Comparison of ENCODE assay signal across 8 cellular contexts in genomic region chr19:40610396-40611064, GRCh38. TPM values are rescaled to one million over a fixed set of nuclear protein-coding genes. Genes with fewer than 3 reads are reported as not detected.
A peak's percentile ranks its signal among the peaks of the same experiment; 100 is the strongest.
DNase-seq lines count a peak whose midpoint lies in the region; ATAC-seq, FAIRE-seq and TF ChIP-seq lines count a peak whose summit lies in the region.

No MANE protein-coding gene starts in this region.

- TF ChIP-seq POLR2A in HepG2 (IDR thresholded peaks at IDR 0.05; ENCODE audit: insufficient read depth in 1 of 2, low read depth in 2 of 2, low read length in 2 of 2) = no peak
- TF ChIP-seq POLR2A in H54 (IDR thresholded peaks at IDR 0.05; ENCODE audit: low read depth, low read length) = no peak

- peak overlapping the region; percentile 93 to 95 for H3K27ac Mint-ChIP-seq in T-cell
- H3K27ac Mint-ChIP-seq in MCF 10A (ENCODE audit: low read depth, unreplicated experiment) = peak overlapping the region; percentile 39

- peak overlapping the region; percentile 75 for H3K4me2 ChIP-seq in HepG2 (ENCODE audit: low read depth, low read length)

- H3K9me3 Mint-ChIP-seq in T-cell (no peaks in the 10 kb centered on the region), MCF 10A (ENCODE audit: unreplicated experiment) (no peaks in the 10 kb centered on the region)

- H3K27me3 Mint-ChIP-seq in T-cell = no peaks in the 10 kb centered on the region
- H3K27me3 Mint-ChIP-seq in MCF 10A (ENCODE audit: insufficient read depth, unreplicated experiment) = no peaks in the 10 kb centered on the region

- CTCF ChIA-PET in HEK293 (lab: Yijun Ruan, JAX) (interaction anchor here (0.5 to 20.7 kb wide), 6 partner anchors 13 to 1183 kb away, joined by 3 to 470 read pairs (median 4); no protein-coding TSS in a partner anchor), T-cell (lab: Charles Lee) (interaction anchor here in 1 of 2 donors (1.0 to 1.2 kb wide), 2 partner anchors 12 to 24 kb away, joined by 3 read pairs; no protein-coding TSS in a partner anchor), MCF 10A (lab: Yijun Ruan, JAX) (interaction anchor here (0.7 to 1.6 kb wide), 5 partner anchors 24 to 189 kb away, joined by 3 to 7 read pairs (median 3); no protein-coding TSS in a partner anchor), HepG2 (lab: Yijun Ruan, JAX; ENCODE audit: low intra/inter-chr PET ratio, low total read pairs) (no interaction called here)

- no peak overlapping the region for H3K9ac ChIP-seq in HepG2 (ENCODE audit: insufficient read depth, low read depth, low read length)

- peak; percentile 28 to 53 (median 30) for ATAC-seq in T-cell (replicated peaks in 1 of 4)
- ATAC-seq in HepG2 = no peak

- FAIRE-seq in HepG2 (lab: Jason Lieb, UNC) (no peak), H54 (lab: Jason Lieb, UNC) (no peak)

- no peak overlapping the region for H2AFZ ChIP-seq in HepG2 (ENCODE audit: low read length)

- H3K27me3 ChIP-seq in HepG2 (ENCODE audit: control insufficient read depth in 1 of 2, insufficient read depth in 2 of 2, low read length in 2 of 2) = peaks cover 2 to 84% of the 10 kb centered on the region in 2 experiments

- H3K27ac ChIP-seq in HEK293 (ENCODE audit: extremely low read depth, low read depth, low read length) (0 out of 2 replicates have a peak overlapping the region, but pooled peaks have one; percentile 26), HepG2 (ENCODE audit: extremely low read length, insufficient read depth, low read length) (no peak overlapping the region)

- TF ChIP-seq RAD21 in HepG2 (CRISPR knock-in tag; IDR thresholded peaks at IDR 0.05) = no peak

- H3K79me2 ChIP-seq in HepG2 (ENCODE audit: insufficient read depth, low read length) = no peaks in the 10 kb centered on the region

- H3K4me3 Mint-ChIP-seq in T-cell = peak overlapping the region; percentile 75 to 85 (median 84)
- peak overlapping the region; percentile 74 for H3K4me3 Mint-ChIP-seq in MCF 10A (ENCODE audit: unreplicated experiment)

- BruUV-seq in MCF 10A (replicated peaks; lab: Mats Ljungman, UMichigan) (no TSS peak), HepG2 (replicated peaks; lab: Mats Ljungman, UMichigan) (no TSS peak)

- TF ChIP-seq EP300 in HepG2 (IDR thresholded peaks at IDR 0.05; ENCODE audit: low read depth in 2 of 2, low read length in 2 of 2) = no peak
- no peak for TF ChIP-seq EP300 in HepG2 (CRISPR knock-in tag; IDR thresholded peaks at IDR 0.05; ENCODE audit: borderline replicate concordance)

- peak in 33 of 34 experiments; percentile 52 to 79 (median 67) for DNase-seq in T-cell
- DNase-seq in MCF 10A (ENCODE audit: unreplicated experiment) = peak; percentile 61
- no peak for DNase-seq in HepG2 (ENCODE audit: low spot score)
- DNase-seq in stimulated activated naive CD4-positive, alpha-beta T cell (lab: John Stamatoyannopoulos, UW) = peak; percentile 57 to 84 (median 74)
- no peak for DNase-seq in H54 (ENCODE audit: insufficient read length, low spot score)
- no peak for DNase-seq in NCI-H510A (lab: John Stamatoyannopoulos, UW)
- no peak for DNase-seq in NCI-H146 (lab: John Stamatoyannopoulos, UW)

- H3K4me3 ChIP-seq in HEK293 (ENCODE audit: low read depth, low read length) = no peak overlapping the region
- peak overlapping the region in 1 of 3 experiments; percentile 73; a peak in 1 of 6 replicates for H3K4me3 ChIP-seq in HepG2 (replicated peaks in 1 of 3; ENCODE audit: insufficient read depth in 1 of 3, low read depth in 2 of 3, low read length in 3 of 3)

- POLR2A ChIA-PET in HEK293 (lab: Yijun Ruan, JAX) (interaction anchor here (0.6 to 3.8 kb wide), 9 partner anchors 10 to 331 kb away, joined by 3 to 61 read pairs (median 4); partner anchors contain the start of gene LTBP4), T-cell (lab: Charles Lee) (interaction anchor here in 1 of 2 donors (0.5 to 0.7 kb wide), 2 partner anchors 467 to 1100 kb away, joined by 3 to 5 read pairs; no protein-coding TSS in a partner anchor), MCF 10A (lab: Yijun Ruan, JAX) (interaction anchor here (0.6 to 1.8 kb wide), 11 partner anchors 20 to 653 kb away, joined by 3 to 11 read pairs (median 6); partner anchors contain the start of genes ACTMAP, COQ8B, EGLN2 and HNRNPUL1), HepG2 (lab: Yijun Ruan, JAX) (no interaction called here)

- no peaks in the 10 kb centered on the region for H4K20me1 ChIP-seq in HepG2 (ENCODE audit: insufficient read depth, low read length)

- H3K36me3 Mint-ChIP-seq in T-cell (no peaks in the 10 kb centered on the region), MCF 10A (ENCODE audit: insufficient read depth, unreplicated experiment) (peaks cover 17% of the 10 kb centered on the region)

- H3K36me3 ChIP-seq in HEK293 (ENCODE audit: control insufficient read depth in 2 of 2, insufficient read depth in 1 of 2, low read length in 2 of 2) (peaks cover 0 to 5% of the 10 kb centered on the region in 2 experiments; a peak in 2 of 3 replicates), HepG2 (replicated peaks in 1 of 2; ENCODE audit: control insufficient read depth in 1 of 2, insufficient read depth in 2 of 2, low read length in 2 of 2) (no peaks in the 10 kb centered on the region)

- H3K4me1 Mint-ChIP-seq in T-cell (peaks cover 59 to 82% (median 82%) of the 10 kb centered on the region in 3 donors), MCF 10A (ENCODE audit: insufficient read depth, unreplicated experiment) (peaks cover 42% of the 10 kb centered on the region)

- H3K4me1 ChIP-seq in HEK293 (ENCODE audit: control insufficient read depth, insufficient read depth, low read length) (peaks cover 30% of the 10 kb centered on the region), HepG2 (ENCODE audit: insufficient read depth, low read length) (peaks cover 63% of the 10 kb centered on the region)

- H3K9me3 ChIP-seq in HEK293 (ENCODE audit: control insufficient read depth, insufficient read depth, low read depth, low read length) = no peaks in the 10 kb centered on the region
- no peaks in the 10 kb centered on the region for H3K9me3 ChIP-seq in HepG2 (ENCODE audit: low read length)

- intact Hi-C loops in MCF 10A (cut with micrococcal nuclease) = no loop called here
- intact Hi-C loops in HepG2 (cut with micrococcal nuclease; ENCODE audit: unreplicated experiment) = no loop called here

- TF ChIP-seq CTCF in HEK293 (tag by site-specific recombination; IDR thresholded peaks at IDR 0.05) (no peak), MCF 10A (IDR thresholded peaks at IDR 0.05; ENCODE audit: unreplicated experiment) (no peak), HepG2 (CRISPR knock-in tag; IDR thresholded peaks at IDR 0.05) (no peak)

- in situ Hi-C loops in HepG2 (cut with HindIII; ENCODE audit: extremely low pct_ligation_motif_present, low pct_unique_long_range_greater_than_20kb) = no loop called here

- WGBS in HepG2 (ENCODE audit: low lambda C conversion rate) = 36% methylated on average over 25 of the region's 29 CpGs

RNA-seq across cellular contexts. Expression of gene LTBP4, which starts 9.4 kb away (rescaled TPM):
- 100 to 1,000 TPM in 4 of 5 donors, 10 to 100 TPM in 1; 90.9 to 215 (median 160) TPM for total RNA-seq in T-cell
- total RNA-seq in MCF 10A (2022) = 76.4 and 103 TPM in 2 replicates
- total RNA-seq in HepG2 (2016; rRNA removed; fragmentation: Illumina TruSeq; extraction: Trizol) = 0.45 and 0.86 TPM in 2 replicates
- total RNA-seq in HepG2 (2016; cell fraction: cytosol; rRNA removed; fragmentation: Illumina TruSeq; extraction: Trizol; ENCODE audit: low read depth) = 0.97 and 1.7 TPM in 2 replicates
- 0.65 and 0.95 TPM in 2 replicates for total RNA-seq in HepG2 (2016; cell fraction: insoluble cytoplasmic fraction; rRNA removed; fragmentation: Illumina TruSeq; extraction: Trizol)
- total RNA-seq in HepG2 (2016; cell fraction: membrane; rRNA removed; fragmentation: Illumina TruSeq; extraction: Trizol) = 0.37 and 1.2 TPM in 2 replicates
- total RNA-seq in HepG2 (2016; cell fraction: nucleus; rRNA removed; fragmentation: Illumina TruSeq; extraction: Trizol) = 0.81 and 1.2 TPM in 2 replicates
- polyA plus RNA-seq in HepG2 (2011; rRNA removed) = 2.2 and 2.3 TPM in 2 replicates
- polyA plus RNA-seq in HepG2 (2011; cell fraction: cytosol; rRNA removed) = 0.73 and 1.1 TPM in 2 replicates
- polyA plus RNA-seq in HepG2 (2011; cell fraction: nucleus; rRNA removed) = 13.9 and 21.0 TPM in 2 replicates
- polyA plus RNA-seq in HepG2 (2012) = 3.8 and 4.0 TPM in 2 replicates
- 0.32 TPM in 2 replicates for polyA plus RNA-seq in HepG2 (2016; cell fraction: cytosol; fragmentation: Illumina TruSeq; extraction: Trizol; ENCODE audit: low read depth)
- polyA plus RNA-seq in HepG2 (2016; cell fraction: insoluble cytoplasmic fraction; fragmentation: Illumina TruSeq; extraction: Trizol; ENCODE audit: low read depth) = 0.66 and 0.89 TPM in 2 replicates
- 0.61 and 0.92 TPM in 2 replicates for polyA plus RNA-seq in HepG2 (2016; cell fraction: membrane; fragmentation: Illumina TruSeq; extraction: Trizol; ENCODE audit: low read depth)
- polyA plus RNA-seq in HepG2 (2016; cell fraction: nucleus; fragmentation: Illumina TruSeq; extraction: Trizol; ENCODE audit: insufficient read depth, low read depth) = 3.8 and 5.0 TPM in 2 replicates
- 2.3 and 20.6 TPM in 2 replicates for polyA minus RNA-seq in HepG2 (2011; rRNA and poly(A)+ RNA removed; ENCODE audit: low replicate concordance)
- 1.2 and 2.7 TPM in 2 replicates for polyA minus RNA-seq in HepG2 (2011; cell fraction: cytosol; rRNA and poly(A)+ RNA removed)
- 2.4 and 2.6 TPM in 2 replicates for polyA minus RNA-seq in HepG2 (2011; cell fraction: nucleus; rRNA and poly(A)+ RNA removed)

RNA-seq across cellular contexts. Expression of gene SHKBP1, which starts 33.9 kb away (rescaled TPM):
- 100 to 1,000 TPM; 117 to 153 (median 142) TPM for total RNA-seq in T-cell
- total RNA-seq in MCF 10A (2022) = 41.5 and 44.0 TPM in 2 replicates
- 13.8 and 16.2 TPM in 2 replicates for total RNA-seq in HepG2 (2016; rRNA removed; fragmentation: Illumina TruSeq; extraction: Trizol)
- total RNA-seq in HepG2 (2016; cell fraction: cytosol; rRNA removed; fragmentation: Illumina TruSeq; extraction: Trizol; ENCODE audit: low read depth) = 5.3 and 5.6 TPM in 2 replicates
- 13.0 and 17.7 TPM in 2 replicates for total RNA-seq in HepG2 (2016; cell fraction: insoluble cytoplasmic fraction; rRNA removed; fragmentation: Illumina TruSeq; extraction: Trizol)
- 7.8 and 10.7 TPM in 2 replicates for total RNA-seq in HepG2 (2016; cell fraction: membrane; rRNA removed; fragmentation: Illumina TruSeq; extraction: Trizol)
- 13.0 and 13.3 TPM in 2 replicates for total RNA-seq in HepG2 (2016; cell fraction: nucleus; rRNA removed; fragmentation: Illumina TruSeq; extraction: Trizol)
- polyA plus RNA-seq in HepG2 (2011; rRNA removed) = 17.4 and 20.6 TPM in 2 replicates
- 13.3 and 18.5 TPM in 2 replicates for polyA plus RNA-seq in HepG2 (2011; cell fraction: cytosol; rRNA removed)
- polyA plus RNA-seq in HepG2 (2011; cell fraction: nucleus; rRNA removed) = 67.9 and 84.5 TPM in 2 replicates
- 15.6 and 36.6 TPM in 2 replicates for polyA plus RNA-seq in HepG2 (2012)
- polyA plus RNA-seq in HepG2 (2016; cell fraction: cytosol; fragmentation: Illumina TruSeq; extraction: Trizol; ENCODE audit: low read depth) = 7.9 and 8.8 TPM in 2 replicates
- 20.3 and 25.0 TPM in 2 replicates for polyA plus RNA-seq in HepG2 (2016; cell fraction: insoluble cytoplasmic fraction; fragmentation: Illumina TruSeq; extraction: Trizol; ENCODE audit: low read depth)
- polyA plus RNA-seq in HepG2 (2016; cell fraction: membrane; fragmentation: Illumina TruSeq; extraction: Trizol; ENCODE audit: low read depth) = 14.5 and 16.5 TPM in 2 replicates
- polyA plus RNA-seq in HepG2 (2016; cell fraction: nucleus; fragmentation: Illumina TruSeq; extraction: Trizol; ENCODE audit: insufficient read depth, low read depth) = 34.3 and 43.8 TPM in 2 replicates
- 46.9 and 53.5 TPM in 2 replicates for polyA minus RNA-seq in HepG2 (2011; rRNA and poly(A)+ RNA removed; ENCODE audit: low replicate concordance)
- 25.8 and 30.2 TPM in 2 replicates for polyA minus RNA-seq in HepG2 (2011; cell fraction: cytosol; rRNA and poly(A)+ RNA removed)
- polyA minus RNA-seq in HepG2 (2011; cell fraction: nucleus; rRNA and poly(A)+ RNA removed) = 15.2 and 18.8 TPM in 2 replicates

Comparison
In these comparisons a context has a peak if more than half of its experiments do, and no peak if none do; other contexts are left out.
1. DNase-seq: peak in T-cell (33 of 34), MCF 10A (single experiment) and stimulated activated naive CD4-positive, alpha-beta T cell (6 of 6); none in HepG2 (single experiment), H54 (single experiment), NCI-H510A (single experiment) and NCI-H146 (single experiment).
2. RNA of gene LTBP4, which starts 9.4 kb away (total RNA-seq): 90.9 to 215 TPM in T-cell and 76.4 to 103 TPM in MCF 10A; 0.37 to 1.7 TPM in HepG2; every median in the first group is over 10 times any median in the second.
3. Of the 63 proteins assayed by ChIP-seq in both HepG2 and HEK293: peak only in HepG2: none; only in HEK293: PBX3, SALL2, SP2, ZBTB10, ZBTB21 and ZNF747; in both: none; in neither: 57.